Comparison of ENCODE assay signal across 8 cellular contexts in the genomic region with DNA sequence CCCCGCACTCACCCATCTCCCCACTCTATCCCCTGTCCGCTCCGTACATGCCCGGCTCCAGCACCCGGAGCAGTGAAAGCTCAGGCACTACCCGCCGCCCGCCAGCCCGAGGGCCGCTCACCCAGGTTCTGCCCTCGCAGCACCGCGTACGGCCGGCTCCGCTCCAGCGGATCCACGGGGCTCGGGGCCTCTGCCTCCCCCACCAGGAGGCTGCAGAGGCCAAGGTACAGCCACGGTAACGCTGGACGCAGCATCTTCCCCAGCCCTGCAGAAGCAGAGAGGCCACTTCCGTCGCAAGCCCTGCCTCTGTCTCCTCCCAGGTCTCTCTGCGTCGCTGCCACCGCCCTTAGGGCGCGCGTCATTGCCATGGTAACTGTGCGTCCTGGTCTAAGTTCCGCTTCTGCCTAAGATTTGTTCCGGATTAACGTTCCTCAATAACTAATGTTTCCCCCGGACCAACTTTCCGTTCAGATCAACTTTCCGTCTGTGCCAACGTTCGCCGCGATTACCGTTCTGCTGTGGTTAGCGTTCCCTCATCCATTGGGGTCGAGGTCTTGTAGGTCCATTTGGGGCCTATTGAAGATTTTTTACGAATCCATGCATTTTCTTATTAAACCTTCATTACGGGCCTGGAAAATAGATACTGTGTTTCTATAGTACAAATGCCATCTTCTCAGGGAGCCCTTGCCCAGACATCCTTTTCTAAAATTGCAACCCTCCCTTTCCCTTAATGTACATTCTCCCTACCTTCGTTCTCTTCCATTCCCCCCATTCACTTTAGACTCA. TPM values are rescaled to one million over a fixed set of nuclear protein-coding genes. Genes with fewer than 3 reads are reported as not detected.
A peak's percentile ranks its signal among the peaks of the same experiment; 100 is the strongest.
DNase-seq lines count a peak whose midpoint lies in the region; ATAC-seq, FAIRE-seq and TF ChIP-seq lines count a peak whose summit lies in the region.

A gene with protein sequence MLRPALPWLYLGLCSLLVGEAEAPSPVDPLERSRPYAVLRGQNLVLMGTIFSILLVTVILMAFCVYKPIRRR (minus strand): TSS at position 281 of the 786 bp plus-strand sequence. CDS start 27 bp downstream, at position 254.

- FAIRE-seq in GM12892 (lab: Jason Lieb, UNC): peak; percentile 99

- DNase-seq in GM12892 (ENCODE audit: insufficient read length): peak; percentile 84
- DNase-seq in NCI-H146 (lab: John Stamatoyannopoulos, UW): peak; percentile 96
- peak; percentile 79 to 95 (median 87) for DNase-seq in T-helper 1 cell
- DNase-seq in amniotic epithelial cell (ENCODE audit: low read depth): peak; percentile 94
- peak; percentile 93 for DNase-seq in left ventricle myocardium inferior
- peak; percentile 48 for DNase-seq in progenitor cell of endocrine pancreas (ENCODE audit: low spot score, unreplicated experiment)

- ATAC-seq in HG02852 (IDR thresholded peaks at IDR 0.05; ENCODE audit: unreplicated experiment): peak; percentile 99

- no peaks in the 10 kb centered on the region for H3K27me3 ChIP-seq in left ventricle myocardium inferior (ENCODE audit: low read depth)

- peaks cover 17% of the 10 kb centered on the region for H3K4me1 Mint-ChIP-seq in progenitor cell of endocrine pancreas (ENCODE audit: low read depth)

- H3K27ac Mint-ChIP-seq in progenitor cell of endocrine pancreas: peak within 1 kb of the TSS; percentile 56

- peaks cover 6% of the 10 kb centered on the region for H3K36me3 ChIP-seq in left ventricle myocardium inferior
- H3K36me3 ChIP-seq in urinary bladder (ENCODE audit: insufficient read depth): peaks cover 2% of the 10 kb centered on the region

- H3K9me3 ChIP-seq in left ventricle myocardium inferior (replicated peaks): no peaks in the 10 kb centered on the region

- peaks cover 1% of the 10 kb centered on the region for H3K36me3 Mint-ChIP-seq in progenitor cell of endocrine pancreas (ENCODE audit: insufficient read depth)

- no peaks in the 10 kb centered on the region for H3K27me3 Mint-ChIP-seq in progenitor cell of endocrine pancreas

- WGBS in urinary bladder: 2% methylated on average over 47 of the region's 47 CpGs

- H3K4me1 ChIP-seq in left ventricle myocardium inferior (peaks cover 30% of the 10 kb centered on the region), urinary bladder (ENCODE audit: insufficient read depth) (no peaks in the 10 kb centered on the region)

- H3K4me3 Mint-ChIP-seq in progenitor cell of endocrine pancreas (ENCODE audit: low read depth): peak within 1 kb of the TSS; percentile 81

- intact Hi-C loops in left ventricle myocardium inferior (cut with micrococcal nuclease): no loop called here

- TF ChIP-seq CTCF in left ventricle myocardium inferior (IDR thresholded peaks at IDR 0.05; ENCODE audit: borderline replicate concordance) (no peak), progenitor cell of endocrine pancreas (IDR thresholded peaks at IDR 0.05; ENCODE audit: unreplicated experiment) (no peak)

- H3K9me3 Mint-ChIP-seq in progenitor cell of endocrine pancreas (ENCODE audit: low read depth): no peaks in the 10 kb centered on the region

- H3K4me3 ChIP-seq in left ventricle myocardium inferior (peak within 1 kb of the TSS; percentile 84), urinary bladder (ENCODE audit: low read depth, low read length) (peak within 1 kb of the TSS; percentile 89)

- H3K27ac ChIP-seq in left ventricle myocardium inferior (replicated peaks): peak within 1 kb of the TSS; percentile 83
- peak within 1 kb of the TSS; percentile 27 for H3K27ac ChIP-seq in urinary bladder (ENCODE audit: low read depth)

- peak; percentile 81; the same call in 1 of the 2 replicates for TF ChIP-seq POLR2A in GM12892 (IDR thresholded peaks at IDR 0.05; ENCODE audit: low read depth, low read length)

RNA-seq across cellular contexts. Expression of the gene that starts here (rescaled TPM):
- 14.7 TPM for polyA plus RNA-seq in GM12892 (2012; ENCODE audit: missing spikeins)
- total RNA-seq in left ventricle myocardium inferior (5.4 TPM), progenitor cell of endocrine pancreas (29.3 and 31.6 TPM in 2 replicates), urinary bladder (21.1 TPM)
- 14.7 TPM for polyA plus RNA-seq in urinary bladder

Comparison
In these comparisons a context has a peak if more than half of its experiments do, and no peak if none do; other contexts are left out.
1. Peak in every context shown above with its lines: DNase-seq, ATAC-seq, H3K4me3 ChIP-seq and H3K27ac ChIP-seq.